Comparison of ENCODE assay signal across 14 cellular contexts in the genomic region with DNA sequence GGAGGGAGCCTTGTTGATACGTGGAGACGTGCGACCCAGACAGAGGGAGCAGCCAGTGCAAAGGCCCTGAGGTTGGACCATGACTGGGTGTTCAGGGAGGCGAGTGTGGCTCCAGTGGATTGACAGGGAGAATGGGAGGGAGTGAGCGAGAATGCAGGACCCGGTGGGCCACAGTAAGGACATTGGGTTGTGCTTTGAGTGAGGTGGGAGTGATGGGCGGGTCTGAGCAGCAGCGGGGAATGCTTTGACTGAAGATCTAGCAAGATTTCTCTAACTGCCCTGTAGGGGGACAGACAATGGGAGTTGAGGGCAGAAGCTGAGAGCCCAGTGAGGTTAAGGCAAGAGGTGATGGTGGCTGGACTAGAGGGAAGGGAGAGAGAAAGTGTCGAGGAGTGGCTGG. TPM values are rescaled to one million over a fixed set of nuclear protein-coding genes. Genes with fewer than 3 reads are reported as not detected.
DNase-seq lines count a peak whose midpoint lies in the region; TF ChIP-seq lines count a peak whose summit lies in the region.
"Had no signal": no experiment of that assay in that cellular context is flagged by ENCODE, and none has a peak within 500 bp of the region (broad histone marks: within the 10 kb centered on the region; RNA-seq: fewer than 3 reads in every experiment).

No MANE protein-coding gene starts in this region.

- POLR2A ChIA-PET in A673 (lab: Charles Lee; ENCODE audit: low non-redundant PET): no interaction called here
- POLR2A ChIA-PET in RWPE1 (lab: Yijun Ruan, JAX; ENCODE audit: low non-redundant PET): no interaction called here

- intact Hi-C loops in A673 (cut with micrococcal nuclease; ENCODE audit: unreplicated experiment): no loop called here

- TF ChIP-seq CTCF in A673 (conservative IDR thresholded peaks at IDR 0.05; ENCODE audit: low read depth, low read length) (0 out of 2 replicates have a peak, but pooled peaks have one; percentile 22), GM06990 (IDR thresholded peaks at IDR 0.05; ENCODE audit: insufficient read depth, low read length, poor library complexity, severe bottlenecking) (peak; percentile 40), OCI-LY1 (IDR thresholded peaks at IDR 0.05; ENCODE audit: low read length) (peak; percentile 36; the same call in 1 of the 2 replicates), fibroblast of pulmonary artery (IDR thresholded peaks at IDR 0.05; ENCODE audit: low read length, missing control alignments) (peak; percentile 27), RWPE1 (conservative IDR thresholded peaks at IDR 0.05; ENCODE audit: low read depth) (no peak)

- H3K4me3 ChIP-seq in A673 (ENCODE audit: low read depth, low read length, poor library complexity, severe bottlenecking): no peak overlapping the region
- H3K4me3 ChIP-seq in GM06990 (replicated peaks; ENCODE audit: low read depth, low read length): no peak overlapping the region
- no peak overlapping the region for H3K4me3 ChIP-seq in OCI-LY1 (ENCODE audit: low read depth, low read length, poor library complexity, severe bottlenecking)
- H3K4me3 ChIP-seq in fibroblast of pulmonary artery (replicated peaks; ENCODE audit: low read depth, low read length): no peak overlapping the region

- no peak overlapping the region for H3K27ac ChIP-seq in A673 (ENCODE audit: low read depth, low read length, poor library complexity, severe bottlenecking)
- H3K27ac ChIP-seq in OCI-LY1 (ENCODE audit: low read depth, low read length, poor library complexity, severe bottlenecking): no peak overlapping the region
- no peak overlapping the region for H3K27ac ChIP-seq in RWPE1
- H3K27ac ChIP-seq: KMS-11 had no signal

- H3K9ac ChIP-seq in OCI-LY1 (ENCODE audit: low read length): no peak overlapping the region
- H3K9ac ChIP-seq: KMS-11 had no signal

- H4K20me1 ChIP-seq in OCI-LY1 (ENCODE audit: insufficient read depth, low read length): no peaks in the 10 kb centered on the region

- no peak overlapping the region for H3K4me2 ChIP-seq in OCI-LY1 (ENCODE audit: low read length)
- H3K4me2 ChIP-seq: KMS-11 had no signal

- no TSS peak for BruUV-seq in A673 (replicated peaks; lab: Mats Ljungman, UMichigan)

- DNase-seq in A673 (ENCODE audit: low spot score) (no peak), GM06990 (ENCODE audit: extremely low read depth, insufficient read length) (no peak), fibroblast of pulmonary artery (ENCODE audit: low read depth) (peak; percentile 20), cerebellar nuclear complex (lab: John Stamatoyannopoulos, UW) (no peak), RWPE1 (ENCODE audit: low spot score) (no peak), GM03348 (ENCODE audit: low spot score) (no peak), NCI-H524 treated with DMSO at 0.1 percent for 48 hours (lab: John Stamatoyannopoulos, UW) (no peak)
- DNase-seq: activated B cell treated with CpG ODN at 0.5 μM for 24 hours; Calu3; NK-92 treated with Interleukin-12 subunit alpha and Interleukin-12 subunit beta, amount 100 ng/mL, for 24 hours; stimulated activated naive CD4-positive, alpha-beta T cell had no signal

- no peaks in the 10 kb centered on the region for H3K79me2 ChIP-seq in OCI-LY1 (ENCODE audit: insufficient read depth, low read length)

- CTCF ChIA-PET in A673 (lab: Charles Lee): interaction anchor here (0.5 kb wide), 1 partner anchor 359 kb away, joined by 9 read pairs; no protein-coding TSS in a partner anchor
- CTCF ChIA-PET in RWPE1 (lab: Yijun Ruan, JAX): no interaction called here

- H3K9me3 ChIP-seq in A673 (ENCODE audit: low read depth, low read length, poor library complexity, severe bottlenecking) (no peaks in the 10 kb centered on the region), OCI-LY1 (ENCODE audit: low read length) (no peaks in the 10 kb centered on the region)

- no peak overlapping the region for H2AFZ ChIP-seq in OCI-LY1 (ENCODE audit: low read length)

- H3K27me3 ChIP-seq in A673 (replicated peaks; ENCODE audit: insufficient read depth, low read depth, low read length, poor library complexity): peaks cover 24% of the 10 kb centered on the region
- peaks cover 2% of the 10 kb centered on the region; the same call in 1 of the 2 replicates for H3K27me3 ChIP-seq in GM06990 (replicated peaks; ENCODE audit: control insufficient read depth, insufficient read depth, low read length)
- 0 out of 2 replicates have a peak, but pooled peaks cover 4% of the 10 kb centered on the region for H3K27me3 ChIP-seq in OCI-LY1 (ENCODE audit: insufficient read depth, low read length)

- H3K4me1 ChIP-seq in A673 (ENCODE audit: insufficient read depth, low read length, poor library complexity, severe bottlenecking): no peaks in the 10 kb centered on the region
- no peaks in the 10 kb centered on the region for H3K4me1 ChIP-seq in OCI-LY1 (ENCODE audit: insufficient read depth, low read length, severe bottlenecking)

- H3K36me3 ChIP-seq in A673 (ENCODE audit: insufficient read depth, low read length, poor library complexity, severe bottlenecking) (no peaks in the 10 kb centered on the region), GM06990 (ENCODE audit: control insufficient read depth, insufficient read depth, low read length) (no peaks in the 10 kb centered on the region), OCI-LY1 (ENCODE audit: insufficient read depth, low read length) (no peaks in the 10 kb centered on the region)

- H3K9me2 ChIP-seq in OCI-LY1 (ENCODE audit: low read depth, low read length): no peaks in the 10 kb centered on the region

- H3F3A ChIP-seq in OCI-LY1 (ENCODE audit: insufficient read depth, low read length): no peaks in the 10 kb centered on the region

RNA-seq across cellular contexts. Expression of a gene that starts 7.7 kb away (rescaled TPM):
- not detected in 2 replicates for total RNA-seq in A673 (2021)
- total RNA-seq: activated B cell treated with CpG ODN at 0.5 μM for 24 hours, Calu3, esophagus mucosa had no signal

RNA-seq across cellular contexts. Expression of a gene that starts 19.9 kb away (rescaled TPM):
- 11.4 and 13.5 TPM in 2 replicates for total RNA-seq in A673 (2021)

RNA-seq across cellular contexts. Expression of a gene that starts 36.3 kb away (rescaled TPM):
- total RNA-seq in A673 (2021): 29.7 and 34.5 TPM in 2 replicates

RNA-seq across cellular contexts. Expression of a gene that starts 51.4 kb away (rescaled TPM):
- total RNA-seq in A673 (2021): not detected in 2 replicates
- total RNA-seq: activated B cell treated with CpG ODN at 0.5 μM for 24 hours, Calu3 had no signal

RNA-seq across cellular contexts. Expression of a gene that starts 58.2 kb away (rescaled TPM):
- total RNA-seq in A673 (2021): not detected in 2 replicates
- total RNA-seq: activated B cell treated with CpG ODN at 0.5 μM for 24 hours, esophagus mucosa had no signal
